1 cellular context compared by ENCODE assay signal in genomic region chr3:30112904-30113484, GRCh38.
TF ChIP-seq lines count a peak whose summit lies in the region.

No MANE protein-coding gene starts in this region.

TF ChIP-seq in HEK293, 187 proteins besides CTCF, POLR2A, EP300 and RAD21 (continued from another document):
- TF ChIP-seq ZNF513 (tag by site-specific recombination; IDR thresholded peaks at IDR 0.05), result no peak
- TF ChIP-seq OVOL3 (tag by site-specific recombination; IDR thresholded peaks at IDR 0.05), result no peak
- TF ChIP-seq PBX3 (CRISPR knock-in tag; IDR thresholded peaks at IDR 0.05), result no peak
